Comparison of ENCODE assay signal across 8 cellular contexts in genomic region chr11:72589802-72590761, GRCh38.
DNase-seq lines count a peak whose midpoint lies in the region; ATAC-seq and TF ChIP-seq lines count a peak whose summit lies in the region.

No MANE protein-coding gene starts in this region.

- H3K4me1 ChIP-seq in A673 (ENCODE audit: insufficient read depth, low read length, poor library complexity, severe bottlenecking) (peaks cover 10% of the 10 kb centered on the region), urinary bladder (ENCODE audit: insufficient read depth) (no peaks in the 10 kb centered on the region)

- CTCF ChIA-PET in A673 (lab: Charles Lee) (interaction anchor here (0.6 to 1.0 kb wide), 2 partner anchors 94 to 745 kb away, joined by 4 read pairs; no protein-coding TSS in a partner anchor), HEK293T (lab: Yijun Ruan, JAX) (interaction anchor here (0.6 to 1.7 kb wide), 23 partner anchors 9 to 703 kb away, joined by 3 to 33 read pairs (median 4); no protein-coding TSS in a partner anchor)

- BruUV-seq in A673 (replicated peaks; lab: Mats Ljungman, UMichigan), result no TSS peak

- no peak overlapping the region for H3K4me3 ChIP-seq in A673 (ENCODE audit: low read depth, low read length, poor library complexity, severe bottlenecking)
- H3K4me3 ChIP-seq in urinary bladder (ENCODE audit: low read depth, low read length), result peak overlapping the region; percentile 11

- H3K36me3 ChIP-seq in A673 (ENCODE audit: insufficient read depth, low read length, poor library complexity, severe bottlenecking) (no peaks in the 10 kb centered on the region), urinary bladder (ENCODE audit: insufficient read depth) (no peaks in the 10 kb centered on the region)

- POLR2A ChIA-PET in A673 (lab: Charles Lee; ENCODE audit: low non-redundant PET) (no interaction called here), HEK293T (lab: Yijun Ruan, JAX) (interaction anchor here (0.8 to 1.3 kb wide), 3 partner anchors 46 to 94 kb away, joined by 3 to 4 read pairs (median 3); no protein-coding TSS in a partner anchor)
- POLR2A ChIA-PET in naive thymus-derived CD8-positive, alpha-beta T cell (lab: Charles Lee), result no interaction called here

- H3K36me3 Mint-ChIP-seq in naive thymus-derived CD8-positive, alpha-beta T cell, result no peaks in the 10 kb centered on the region

- peaks cover 21 to 59% (median 43%) of the 10 kb centered on the region in 5 donors for H3K27me3 Mint-ChIP-seq in naive thymus-derived CD8-positive, alpha-beta T cell

- peaks cover 32% of the 10 kb centered on the region for H3K27me3 ChIP-seq in A673 (replicated peaks; ENCODE audit: insufficient read depth, low read depth, low read length, poor library complexity)

- intact Hi-C loops in A673 (cut with micrococcal nuclease; ENCODE audit: unreplicated experiment), result loop anchor here (10.0 kb wide), 1 partner anchor 585 kb away; no protein-coding TSS in a partner anchor

- H3K27ac ChIP-seq in A673 (ENCODE audit: low read depth, low read length, poor library complexity, severe bottlenecking), result no peak overlapping the region
- H3K27ac ChIP-seq in urinary bladder (ENCODE audit: low read depth), result no peak overlapping the region

- peak; percentile 62 for TF ChIP-seq CTCF in A673 (conservative IDR thresholded peaks at IDR 0.05; ENCODE audit: low read depth, low read length)

- H3K4me3 Mint-ChIP-seq in naive thymus-derived CD8-positive, alpha-beta T cell, result peak overlapping the region; percentile 74 to 98 (median 77)

- peaks cover 33 to 51% (median 41%) of the 10 kb centered on the region in 4 donors for H3K4me1 Mint-ChIP-seq in naive thymus-derived CD8-positive, alpha-beta T cell

- ATAC-seq in naive thymus-derived CD8-positive, alpha-beta T cell, result peak; percentile 28 to 47
- ATAC-seq in GM18861 (IDR thresholded peaks at IDR 0.05; ENCODE audit: unreplicated experiment) (no peak), GM21529 (IDR thresholded peaks at IDR 0.05; ENCODE audit: unreplicated experiment) (no peak)

- WGBS in urinary bladder, result 39% methylated on average over 74 of the region's 74 CpGs

- peak; percentile 36 for DNase-seq in A673 (ENCODE audit: low spot score)
- DNase-seq in HEK293T (ENCODE audit: extremely low spot score), result peak; percentile 70
- DNase-seq in activated CD4-positive, alpha-beta T cell treated with anti-CD3 and anti-CD28 coated beads for 1 hour, result peak; percentile 28
- DNase-seq in effector CD8-positive, alpha-beta T cell (lab: John Stamatoyannopoulos, UW), result peak; percentile 13
- peak; percentile 32 to 72 (median 52) for DNase-seq in naive thymus-derived CD8-positive, alpha-beta T cell

- peak overlapping the region in 3 of 10 donors; percentile 5 to 77 (median 67) for H3K27ac Mint-ChIP-seq in naive thymus-derived CD8-positive, alpha-beta T cell

- no peaks in the 10 kb centered on the region for H3K9me3 ChIP-seq in A673 (ENCODE audit: low read depth, low read length, poor library complexity, severe bottlenecking)

- no peaks in the 10 kb centered on the region for H3K9me3 Mint-ChIP-seq in naive thymus-derived CD8-positive, alpha-beta T cell

TF ChIP-seq in HEK293T, 16 proteins besides CTCF, POLR2A, EP300 and RAD21:
- TF ChIP-seq HDGF (IDR thresholded peaks at IDR 0.05; ENCODE audit: borderline replicate concordance) (no peak), ARNT (IDR thresholded peaks at IDR 0.05) (no peak), FOXM1 (IDR thresholded peaks at IDR 0.05; ENCODE audit: borderline replicate concordance) (no peak), SUZ12 (IDR thresholded peaks at IDR 0.05) (no peak), NFRKB (IDR thresholded peaks at IDR 0.05) (no peak), ZNF384 (IDR thresholded peaks at IDR 0.05) (no peak), FOXA1 (IDR thresholded peaks at IDR 0.05) (no peak), L3MBTL2 (conservative IDR thresholded peaks at IDR 0.05) (no peak), CTBP1 (IDR thresholded peaks at IDR 0.05; ENCODE audit: borderline replicate concordance) (no peak), SP1 (IDR thresholded peaks at IDR 0.05) (no peak), LEF1 (IDR thresholded peaks at IDR 0.05; ENCODE audit: borderline replicate concordance) (no peak), BHLHE40 (IDR thresholded peaks at IDR 0.05; ENCODE audit: borderline replicate concordance) (no peak), PKNOX1 (IDR thresholded peaks at IDR 0.05) (no peak), FOXK2 (IDR thresholded peaks at IDR 0.05) (no peak)

Comparison
In these comparisons a context has a peak if more than half of its experiments do, and no peak if none do; other contexts are left out.
1. DNase-seq: peak in every context shown above with its lines; median percentile 70 in HEK293T; 52 in naive thymus-derived CD8-positive, alpha-beta T cell; 36 in A673; 28 in activated CD4-positive, alpha-beta T cell treated with anti-CD3 and anti-CD28 coated beads for 1 hour; 13 in effector CD8-positive, alpha-beta T cell.
2. ATAC-seq: peak in naive thymus-derived CD8-positive, alpha-beta T cell (2 of 2); none in GM18861 (single experiment) and GM21529 (single experiment).